ENCODE assay signal across 4 cellular contexts in the genomic region with DNA sequence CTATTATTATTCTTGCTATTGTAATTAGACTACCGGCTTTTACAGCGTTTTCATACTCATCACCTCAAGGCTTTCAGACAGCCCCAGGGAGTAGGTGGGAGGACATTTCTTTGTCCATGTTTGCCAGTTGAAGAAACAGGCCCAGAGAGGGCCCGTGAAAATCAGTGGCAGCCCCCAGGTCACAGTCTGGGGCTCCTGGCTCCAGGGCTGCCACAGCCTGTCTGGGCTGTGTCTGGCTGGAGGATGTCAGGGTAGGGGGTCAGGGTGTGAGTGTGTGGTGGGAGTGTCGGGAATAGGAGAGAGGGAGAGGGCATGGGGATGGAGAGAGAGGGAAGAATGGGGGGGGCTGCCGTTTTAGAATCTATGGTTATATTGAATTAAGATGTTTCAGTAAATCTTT.
"Had no signal": no experiment of that assay in that cellular context is flagged by ENCODE, and none has a peak within 500 bp of the region (broad histone marks: within the 10 kb centered on the region; RNA-seq: fewer than 3 reads in every experiment).

No MANE protein-coding gene starts in this region.

- H3K4me3 ChIP-seq: GM23338, K562 had no signal

- H3K9me3 Mint-ChIP-seq: GM23338 had no signal

- H3K27ac Mint-ChIP-seq: GM23338 had no signal

- DNase-seq: HCEC 1CT, IMR-90 had no signal

- H3K4me3 Mint-ChIP-seq: GM23338 had no signal

- ATAC-seq: GM23338, K562 had no signal
